ENCODE assay signal across 8 cellular contexts in the genomic region with DNA sequence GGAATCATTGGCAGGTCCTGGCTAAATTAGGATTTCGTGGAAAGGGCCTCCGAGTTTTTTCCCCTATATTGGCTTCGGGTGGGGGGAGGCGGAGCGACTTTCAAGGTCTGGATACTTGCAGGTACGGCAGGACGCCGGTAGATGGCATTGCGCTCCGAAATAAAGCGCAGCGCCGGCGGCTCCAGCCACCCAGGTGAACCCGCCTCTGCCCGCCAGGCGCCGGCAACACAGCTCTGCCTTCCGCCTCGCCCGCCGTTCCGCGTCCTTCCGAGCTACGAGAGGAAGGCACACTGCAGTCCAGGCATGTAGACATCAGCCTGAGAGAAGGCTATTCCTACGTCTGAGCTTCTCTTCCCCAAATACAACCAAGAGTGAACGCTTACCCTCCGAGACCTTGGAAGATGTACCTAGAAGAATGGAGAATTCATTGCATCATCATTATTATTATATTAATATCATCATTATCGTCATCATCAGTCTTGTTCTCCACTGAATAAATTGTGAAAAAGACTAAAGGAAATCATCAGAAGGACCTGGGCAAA.
DNase-seq lines count a peak whose midpoint lies in the region; ATAC-seq and TF ChIP-seq lines count a peak whose summit lies in the region.

No MANE protein-coding gene starts in this region.

- BruUV-seq in Panc1 (replicated peaks; lab: Mats Ljungman, UMichigan), result no TSS peak

- in situ Hi-C loops in GM23248 (cut with MboI) (no loop called here), Panc1 (cut with HindIII; ENCODE audit: low pct_unique_long_range_greater_than_20kb, low sequenced_read_pairs) (no loop called here)

- H2AFZ ChIP-seq in DND-41 (ENCODE audit: low read depth, low read length), result no peak overlapping the region
- peak overlapping the region; percentile 81 for H2AFZ ChIP-seq in GM23248
- no peak overlapping the region for H2AFZ ChIP-seq in neural progenitor cell (replicated peaks)

- H3K4me1 Mint-ChIP-seq in activated T-helper 2 cell treated with anti-CD3 and anti-CD28 coated beads, Interferon-gamma antibody, Interleukin-2, Interleukin-4, amounts not matched to agents 10 μg/mL and 5 μg/mL and 100 μg/mL, durations not matched to agents 14 hours and 24 hours and 36 hours (ENCODE audit: low read depth), result peaks cover 16% of the 10 kb centered on the region
- H3K4me1 Mint-ChIP-seq in neural progenitor cell, result peaks cover 68% of the 10 kb centered on the region

- DNase-seq in DND-41, result peak; percentile 77
- DNase-seq in GM23248, result peak; percentile 89
- DNase-seq in KG1 (lab: John Stamatoyannopoulos, UW), result peak; percentile 75
- peak; percentile 41 for DNase-seq in Panc1 (ENCODE audit: low read depth, low spot score)
- peak; percentile 69 for DNase-seq in activated T-helper 2 cell treated with anti-CD3 and anti-CD28 coated beads, Interferon-gamma antibody, Interleukin-2, Interleukin-4, amounts not matched to agents 10 μg/mL and 5 μg/mL and 100 μg/mL, durations not matched to agents 14 hours and 24 hours and 36 hours (ENCODE audit: low spot score)
- peak; percentile 43 for DNase-seq in fibroblast of the conjunctiva (ENCODE audit: low read depth)
- peak; percentile 95 for DNase-seq in neural progenitor cell (ENCODE audit: low spot score)
- DNase-seq in stomach, result peak; percentile 93

- WGBS in GM23248 (ENCODE audit: low coverage in 1 of 2, low lambda C conversion rate in 2 of 2, missing lambda C conversion rate in 2 of 2), 2 experiments, result 3 to 4% methylated on average over 30 of the region's 30 CpGs
- 0 to 3% (median 1%) methylated on average over 18 to 30 of the region's 30 CpGs for WGBS in stomach, 5 donors

- H3K9me2 ChIP-seq in GM23248 (ENCODE audit: insufficient read depth), result no peaks in the 10 kb centered on the region

- H3K36me3 ChIP-seq in DND-41 (ENCODE audit: insufficient read depth, low read length), result no peaks in the 10 kb centered on the region
- H3K36me3 ChIP-seq in GM23248 (ENCODE audit: low read depth), result no peaks in the 10 kb centered on the region
- 0 out of 2 replicates have a peak, but pooled peaks cover 3% of the 10 kb centered on the region for H3K36me3 ChIP-seq in Panc1 (ENCODE audit: control insufficient read depth, insufficient read depth, low read length)
- H3K36me3 ChIP-seq in neural progenitor cell, result no peaks in the 10 kb centered on the region
- H3K36me3 ChIP-seq in stomach, result no peaks in the 10 kb centered on the region

- H3K79me2 ChIP-seq in DND-41 (ENCODE audit: insufficient read depth, low read length) (no peaks in the 10 kb centered on the region), GM23248 (ENCODE audit: insufficient read depth) (peaks cover 15% of the 10 kb centered on the region; the same call in 1 of the 2 replicates), neural progenitor cell (ENCODE audit: low read depth) (no peaks in the 10 kb centered on the region)

- H3K9me3 ChIP-seq in DND-41 (ENCODE audit: insufficient read depth, low read length, severe bottlenecking) (no peaks in the 10 kb centered on the region), GM23248 (ENCODE audit: low read depth) (no peaks in the 10 kb centered on the region), Panc1 (ENCODE audit: control insufficient read depth, insufficient read depth, low read depth, low read length) (no peaks in the 10 kb centered on the region), neural progenitor cell (ENCODE audit: low read depth) (no peaks in the 10 kb centered on the region), stomach (no peaks in the 10 kb centered on the region)

- ATAC-seq in DND-41 (ENCODE audit: insufficient read depth, low read depth) (peak; percentile 99), Panc1 (peak; percentile 96)

- H3K27ac ChIP-seq in DND-41 (ENCODE audit: low read length) (no peak overlapping the region), GM23248 (no peak overlapping the region), Panc1 (ENCODE audit: low read length) (no peak overlapping the region), neural progenitor cell (no peak overlapping the region), stomach (peak overlapping the region; percentile 86 to 95 (median 94))

- H3K4me1 ChIP-seq in DND-41 (ENCODE audit: insufficient read depth, low read length), result no peaks in the 10 kb centered on the region; the same call in 1 of the 2 replicates
- H3K4me1 ChIP-seq in GM23248 (ENCODE audit: insufficient read depth), result peaks cover 24% of the 10 kb centered on the region
- peaks cover 22% of the 10 kb centered on the region for H3K4me1 ChIP-seq in Panc1 (ENCODE audit: control insufficient read depth, insufficient read depth, low read length)
- H3K4me1 ChIP-seq in neural progenitor cell, result peaks cover 40% of the 10 kb centered on the region
- H3K4me1 ChIP-seq in stomach, result peaks cover 20 to 69% (median 45%) of the 10 kb centered on the region in 4 donors

- H3K4me3 Mint-ChIP-seq in activated T-helper 2 cell treated with anti-CD3 and anti-CD28 coated beads, Interferon-gamma antibody, Interleukin-2, Interleukin-4, amounts not matched to agents 10 μg/mL and 5 μg/mL and 100 μg/mL, durations not matched to agents 14 hours and 24 hours and 36 hours (ENCODE audit: low read depth), result no peak overlapping the region
- peak overlapping the region; percentile 81 for H3K4me3 Mint-ChIP-seq in neural progenitor cell

- H3F3A ChIP-seq in GM23248 (ENCODE audit: insufficient read depth) (0 out of 2 replicates have a peak, but pooled peaks cover 9% of the 10 kb centered on the region), neural progenitor cell (ENCODE audit: low read depth) (peaks cover 40% of the 10 kb centered on the region)

- POLR2A ChIA-PET in Panc1 (lab: Charles Lee), result no interaction called here

- peaks cover 73% of the 10 kb centered on the region for H3K27me3 Mint-ChIP-seq in activated T-helper 2 cell treated with anti-CD3 and anti-CD28 coated beads, Interferon-gamma antibody, Interleukin-2, Interleukin-4, amounts not matched to agents 10 μg/mL and 5 μg/mL and 100 μg/mL, durations not matched to agents 14 hours and 24 hours and 36 hours (ENCODE audit: low read depth)
- H3K27me3 Mint-ChIP-seq in neural progenitor cell (ENCODE audit: insufficient read depth, low read depth), result peaks cover 3% of the 10 kb centered on the region

- H3K9ac ChIP-seq in DND-41 (ENCODE audit: low read depth, low read length) (no peak overlapping the region), GM23248 (peak overlapping the region; percentile 37; the same call in 1 of the 2 replicates), neural progenitor cell (no peak overlapping the region)

- H3K27ac Mint-ChIP-seq in activated T-helper 2 cell treated with anti-CD3 and anti-CD28 coated beads, Interferon-gamma antibody, Interleukin-2, Interleukin-4, amounts not matched to agents 10 μg/mL and 5 μg/mL and 100 μg/mL, durations not matched to agents 14 hours and 24 hours and 36 hours, result no peak overlapping the region
- no peak overlapping the region for H3K27ac Mint-ChIP-seq in neural progenitor cell

- no peak for TF ChIP-seq EP300 in stomach (IDR thresholded peaks at IDR 0.05)

- TF ChIP-seq CTCF in DND-41 (IDR thresholded peaks at IDR 0.05; ENCODE audit: borderline replicate concordance, extremely low read depth, low read length, poor library complexity, severe bottlenecking), result peak; percentile 73
- TF ChIP-seq CTCF in Panc1 (IDR thresholded peaks at IDR 0.05), result peak; percentile 94
- peak; percentile 79 for TF ChIP-seq CTCF in neural progenitor cell (IDR thresholded peaks at IDR 0.05)
- TF ChIP-seq CTCF in stomach (IDR thresholded peaks at IDR 0.05), result peak in 5 of 7 experiments; percentile 81 to 94 (median 85)

- H3K36me3 Mint-ChIP-seq in activated T-helper 2 cell treated with anti-CD3 and anti-CD28 coated beads, Interferon-gamma antibody, Interleukin-2, Interleukin-4, amounts not matched to agents 10 μg/mL and 5 μg/mL and 100 μg/mL, durations not matched to agents 14 hours and 24 hours and 36 hours (ENCODE audit: low read depth), result no peaks in the 10 kb centered on the region
- H3K36me3 Mint-ChIP-seq in neural progenitor cell, result no peaks in the 10 kb centered on the region

- CTCF ChIA-PET in Panc1 (lab: Charles Lee), result interaction anchor here (0.7 to 2.0 kb wide), 4 partner anchors 21 to 807 kb away, joined by 3 to 14 read pairs (median 6); no protein-coding TSS in a partner anchor

- no peaks in the 10 kb centered on the region for H3K9me3 Mint-ChIP-seq in activated T-helper 2 cell treated with anti-CD3 and anti-CD28 coated beads, Interferon-gamma antibody, Interleukin-2, Interleukin-4, amounts not matched to agents 10 μg/mL and 5 μg/mL and 100 μg/mL, durations not matched to agents 14 hours and 24 hours and 36 hours
- no peaks in the 10 kb centered on the region for H3K9me3 Mint-ChIP-seq in neural progenitor cell

- H3K4me2 ChIP-seq in DND-41 (ENCODE audit: insufficient read depth, low read length) (peak overlapping the region; percentile 41), GM23248 (ENCODE audit: unreplicated experiment) (peak overlapping the region; percentile 94), neural progenitor cell (peak overlapping the region; percentile 85)

- H3K4me3 ChIP-seq in DND-41 (ENCODE audit: low read depth in 1 of 2, low read length in 2 of 2) (no peak overlapping the region), GM23248 (peak overlapping the region; percentile 68), Panc1 (ENCODE audit: low read depth in 2 of 2, low read length in 2 of 2) (peak overlapping the region; percentile 17 to 39), neural progenitor cell (peak overlapping the region; percentile 48), stomach (peak overlapping the region; percentile 55 to 62 (median 56))

- no peak for TF ChIP-seq POLR2A in stomach (IDR thresholded peaks at IDR 0.05)

- intact Hi-C loops in Panc1 (cut with micrococcal nuclease; ENCODE audit: unreplicated experiment), result loop anchor here (2.0 to 5.0 kb wide), 2 partner anchors 519 to 598 kb away; no protein-coding TSS in a partner anchor
- intact Hi-C loops in activated T-helper 2 cell treated with anti-CD3 and anti-CD28 coated beads, Interferon-gamma antibody, Interleukin-2, Interleukin-4, amounts not matched to agents 10 μg/mL and 5 μg/mL and 100 μg/mL, durations not matched to agents 14 hours and 24 hours and 36 hours (cut with micrococcal nuclease), result loop anchor here (1.0 to 10.0 kb wide), 4 partner anchors 146 to 605 kb away; no protein-coding TSS in a partner anchor
- intact Hi-C loops in stomach (cut with DNase I; ENCODE audit: low total_unique reads), result loop anchor here (5.0 kb wide), 1 partner anchor 513 kb away; a partner anchor contains a TSS

- H3K27me3 ChIP-seq in DND-41 (ENCODE audit: insufficient read depth, low read length, poor library complexity), result peaks cover 22% of the 10 kb centered on the region
- no peaks in the 10 kb centered on the region for H3K27me3 ChIP-seq in GM23248 (replicated peaks; ENCODE audit: insufficient read depth)
- H3K27me3 ChIP-seq in Panc1 (ENCODE audit: control insufficient read depth, insufficient read depth, low read length), result peaks cover 56% of the 10 kb centered on the region
- H3K27me3 ChIP-seq in neural progenitor cell, result peaks cover 42% of the 10 kb centered on the region
- H3K27me3 ChIP-seq in stomach, result peaks cover 0 to 34% (median 23%) of the 10 kb centered on the region in 3 donors

- no peaks in the 10 kb centered on the region for H4K20me1 ChIP-seq in DND-41 (ENCODE audit: insufficient read depth, low read length)
- no peaks in the 10 kb centered on the region for H4K20me1 ChIP-seq in GM23248 (ENCODE audit: insufficient read depth)
- peaks cover 16% of the 10 kb centered on the region for H4K20me1 ChIP-seq in neural progenitor cell (ENCODE audit: low read depth)

Comparison
In these comparisons a context has a peak if more than half of its experiments do, and no peak if none do; other contexts are left out.
1. DNase-seq: peak in every context shown above with its lines; median percentile 95 in neural progenitor cell; 93 in stomach; 89 in GM23248; 77 in DND-41; 75 in KG1; 69 in activated T-helper 2 cell treated with anti-CD3 and anti-CD28 coated beads, Interferon-gamma antibody, Interleukin-2, Interleukin-4, amounts not matched to agents 10 μg/mL and 5 μg/mL and 100 μg/mL, durations not matched to agents 14 hours and 24 hours and 36 hours; 43 in fibroblast of the conjunctiva; 41 in Panc1.
2. H3K27ac ChIP-seq: peak in stomach (5 of 5); none in DND-41 (single experiment), GM23248 (single experiment), Panc1 (single experiment) and neural progenitor cell (single experiment).
3. H3K4me2 ChIP-seq: peak in every context shown above with its lines; median percentile 94 in GM23248; 85 in neural progenitor cell; 41 in DND-41.
4. H3K4me3 ChIP-seq: peak in GM23248 (single experiment), Panc1 (2 of 2), neural progenitor cell (single experiment) and stomach (4 of 4); none in DND-41 (0 of 2).
5. Peak in every context shown above with its lines, with median percentiles within 50 percentile points of each other: CTCF ChIP-seq.